In genomic region chr5:129771058-129771838, GRCh38 we compare ENCODE assay signal across 1 cellular context.
TF ChIP-seq lines count a peak whose summit lies in the region.

No MANE protein-coding gene starts in this region.

TF ChIP-seq in HEK293, 187 proteins besides CTCF, POLR2A, EP300 and RAD21 (continued from another document):
- TF ChIP-seq ZBTB44 (tag by site-specific recombination; IDR thresholded peaks at IDR 0.05) (no peak), MZF1 (tag by site-specific recombination; IDR thresholded peaks at IDR 0.05; ENCODE audit: borderline replicate concordance) (no peak), ZNF654 (tag by site-specific recombination; IDR thresholded peaks at IDR 0.05; ENCODE audit: low read depth) (peak; percentile 87), ZNF785 (tag by site-specific recombination; IDR thresholded peaks at IDR 0.05) (no peak), ZNF184 (tag by site-specific recombination; IDR thresholded peaks at IDR 0.05) (no peak)
TF ChIP-seq in HEK293: peak in this region for 3.
